ENCODE assay signal across 11 cellular contexts in genomic region chr19:34276614-34277013, GRCh38. TPM values are rescaled to one million over a fixed set of nuclear protein-coding genes. Genes with fewer than 3 reads are reported as not detected.
A peak's percentile ranks its signal among the peaks of the same experiment; 100 is the strongest.
DNase-seq lines count a peak whose midpoint lies in the region; ATAC-seq and TF ChIP-seq lines count a peak whose summit lies in the region.
"Had no signal": no experiment of that assay in that cellular context is flagged by ENCODE, and none has a peak within 500 bp of the region (broad histone marks: within the 10 kb centered on the region; RNA-seq: fewer than 3 reads in every experiment).

No MANE protein-coding gene starts in this region.

- H4K20me1 ChIP-seq in OCI-LY7 (ENCODE audit: insufficient read depth, low read length): no peaks in the 10 kb centered on the region

- peak overlapping the region; percentile 38 for H3K4me3 ChIP-seq in OCI-LY7 (ENCODE audit: low read depth, low read length, poor library complexity, severe bottlenecking)
- H3K4me3 ChIP-seq in Peyer's patch: no peak overlapping the region

- CTCF ChIA-PET in OCI-LY7 (lab: Charles Lee; ENCODE audit: unreplicated experiment): interaction anchor here (1.1 kb wide), 1 partner anchor 14 kb away, joined by 4 read pairs; no protein-coding TSS in a partner anchor

- no peaks in the 10 kb centered on the region for H3K27me3 Mint-ChIP-seq in stimulated activated memory B cell treated with anti-CD40 and anti-IgM and Interleukin-4, amounts not matched to agents 10 μg/mL and 1 μg/mL and 100 μg/mL, for 72 hours
- H3K27me3 Mint-ChIP-seq in CD14-positive monocyte (ENCODE audit: low read depth in 3 of 3): peaks cover 42 to 49% (median 47%) of the 10 kb centered on the region in 3 donors

- H3K27ac ChIP-seq in OCI-LY7 (ENCODE audit: low read depth, low read length, poor library complexity, severe bottlenecking): peak overlapping the region; percentile 47
- H3K27ac ChIP-seq in Peyer's patch: no peak overlapping the region
- H3K27ac ChIP-seq: epithelial cell of prostate had no signal

- H3K4me1 Mint-ChIP-seq in stimulated activated memory B cell treated with anti-CD40 and anti-IgM and Interleukin-4, amounts not matched to agents 10 μg/mL and 1 μg/mL and 100 μg/mL, for 72 hours: peaks cover 58% of the 10 kb centered on the region
- peaks cover 2% of the 10 kb centered on the region for H3K4me1 Mint-ChIP-seq in CD14-positive monocyte

- intact Hi-C loops in OCI-LY7 (cut with micrococcal nuclease; ENCODE audit: unreplicated experiment): no loop called here
- intact Hi-C loops in CD14-positive monocyte (cut with micrococcal nuclease): no loop called here

- peaks cover 8% of the 10 kb centered on the region; the same call in 1 of the 2 replicates for H3K36me3 ChIP-seq in OCI-LY7 (ENCODE audit: insufficient read depth, low read length)
- H3K36me3 ChIP-seq in Peyer's patch: peaks cover 0 to 5% (median 0%) of the 10 kb centered on the region in 3 donors

- peak overlapping the region; percentile 64 for H3K4me2 ChIP-seq in OCI-LY7 (ENCODE audit: low read length)

- peaks cover 9% of the 10 kb centered on the region for H3K9me3 ChIP-seq in OCI-LY7 (ENCODE audit: low read length)
- H3K9me3 ChIP-seq in Peyer's patch: no peaks in the 10 kb centered on the region

- TF ChIP-seq CTCF in OCI-LY7 (conservative IDR thresholded peaks at IDR 0.05; ENCODE audit: low read length) (no peak), CD14-positive monocyte (IDR thresholded peaks at IDR 0.05) (no peak), Peyer's patch (IDR thresholded peaks at IDR 0.05) (no peak)

- H3K4me3 Mint-ChIP-seq in stimulated activated memory B cell treated with anti-CD40 and anti-IgM and Interleukin-4, amounts not matched to agents 10 μg/mL and 1 μg/mL and 100 μg/mL, for 72 hours: no peak overlapping the region
- no peak overlapping the region for H3K4me3 Mint-ChIP-seq in CD14-positive monocyte

- H3K79me2 ChIP-seq in OCI-LY7 (ENCODE audit: insufficient read depth, low read depth, low read length): peaks cover 37% of the 10 kb centered on the region; the same call in 1 of the 2 replicates

- peak overlapping the region; percentile 46 for H3K27ac Mint-ChIP-seq in stimulated activated memory B cell treated with anti-CD40 and anti-IgM and Interleukin-4, amounts not matched to agents 10 μg/mL and 1 μg/mL and 100 μg/mL, for 72 hours
- peak overlapping the region in 1 of 7 donors; percentile 64 for H3K27ac Mint-ChIP-seq in CD14-positive monocyte

- BruUV-seq in OCI-LY7 (replicated peaks; lab: Mats Ljungman, UMichigan): no TSS peak

- TF ChIP-seq POLR2A in Peyer's patch (IDR thresholded peaks at IDR 0.05): no peak

- ATAC-seq in stimulated activated memory B cell treated with anti-CD40 and anti-IgM and Interleukin-4, amounts not matched to agents 10 μg/mL and 1 μg/mL and 100 μg/mL, for 72 hours: no peak
- no peak for ATAC-seq in GM18867 (IDR thresholded peaks at IDR 0.05; ENCODE audit: unreplicated experiment)

- H3K4me1 ChIP-seq in OCI-LY7 (ENCODE audit: insufficient read depth, low read length, poor library complexity, severe bottlenecking) (peaks cover 57% of the 10 kb centered on the region), Peyer's patch (peaks cover 0 to 4% (median 0%) of the 10 kb centered on the region in 4 donors)

- peaks cover 5% of the 10 kb centered on the region for H3K36me3 Mint-ChIP-seq in stimulated activated memory B cell treated with anti-CD40 and anti-IgM and Interleukin-4, amounts not matched to agents 10 μg/mL and 1 μg/mL and 100 μg/mL, for 72 hours
- H3K36me3 Mint-ChIP-seq in CD14-positive monocyte: no peaks in the 10 kb centered on the region

- H3K9me2 ChIP-seq in OCI-LY7 (ENCODE audit: insufficient read depth, low read length): no peaks in the 10 kb centered on the region

- no peaks in the 10 kb centered on the region for H3K27me3 ChIP-seq in Peyer's patch

- H3K9me3 Mint-ChIP-seq in stimulated activated memory B cell treated with anti-CD40 and anti-IgM and Interleukin-4, amounts not matched to agents 10 μg/mL and 1 μg/mL and 100 μg/mL, for 72 hours: no peaks in the 10 kb centered on the region
- H3K9me3 Mint-ChIP-seq in CD14-positive monocyte: peaks cover 0 to 3% (median 2%) of the 10 kb centered on the region in 7 donors

- 0 out of 2 replicates have a peak overlapping the region, but pooled peaks have one; percentile 2 for H2AFZ ChIP-seq in OCI-LY7 (ENCODE audit: low read length)

- POLR2A ChIA-PET in OCI-LY7 (lab: Charles Lee): interaction anchor here (0.6 to 1.3 kb wide), 2 partner anchors 58 to 62 kb away, joined by 3 to 4 read pairs; no protein-coding TSS in a partner anchor

- DNase-seq in NCI-H2227 (lab: John Stamatoyannopoulos, UW; ENCODE audit: unreplicated experiment) (peak; percentile 81), NCI-H2227 treated with DMSO at 0.1 percent for 48 hours (lab: John Stamatoyannopoulos, UW) (no peak), OCI-LY7 (ENCODE audit: low spot score) (peak; percentile 45), germinal center (ENCODE audit: low spot score) (peak; percentile 50), CD14-positive monocyte (ENCODE audit: low spot score) (no peak), Peyer's patch (no peak)
- DNase-seq: amniotic stem cell; stimulated activated CD4-positive, alpha-beta T cell treated with anti-CD3 and anti-CD28 coated beads, Interleukin-12 subunit alpha, Interleukin-12 subunit beta, amount 100 ng/mL, for 4 hours had no signal

RNA-seq across cellular contexts. Expression of gene GARRE1, which starts 22.3 kb away (rescaled TPM):
- 11.1 and 15.4 TPM in 2 replicates for total RNA-seq in OCI-LY7 (2014; rRNA removed; shearing (Covaris generic))
- total RNA-seq in OCI-LY7 (2022) (18.8 and 19.8 TPM in 2 replicates), Peyer's patch (10 to 100 TPM; 11.9 to 31.2 (median 19.5) TPM)
- polyA plus RNA-seq in CD14-positive monocyte: 1 to 10 TPM; 1.1 to 2.1 TPM

Comparison
In these comparisons a context has a peak if more than half of its experiments do, and no peak if none do; other contexts are left out.
1. DNase-seq: peak in NCI-H2227 (single experiment), OCI-LY7 (single experiment) and germinal center (single experiment); none in NCI-H2227 treated with DMSO at 0.1 percent for 48 hours (single experiment), CD14-positive monocyte (single experiment) and Peyer's patch (0 of 3).